17 cellular contexts compared by ENCODE assay signal in the genomic region with DNA sequence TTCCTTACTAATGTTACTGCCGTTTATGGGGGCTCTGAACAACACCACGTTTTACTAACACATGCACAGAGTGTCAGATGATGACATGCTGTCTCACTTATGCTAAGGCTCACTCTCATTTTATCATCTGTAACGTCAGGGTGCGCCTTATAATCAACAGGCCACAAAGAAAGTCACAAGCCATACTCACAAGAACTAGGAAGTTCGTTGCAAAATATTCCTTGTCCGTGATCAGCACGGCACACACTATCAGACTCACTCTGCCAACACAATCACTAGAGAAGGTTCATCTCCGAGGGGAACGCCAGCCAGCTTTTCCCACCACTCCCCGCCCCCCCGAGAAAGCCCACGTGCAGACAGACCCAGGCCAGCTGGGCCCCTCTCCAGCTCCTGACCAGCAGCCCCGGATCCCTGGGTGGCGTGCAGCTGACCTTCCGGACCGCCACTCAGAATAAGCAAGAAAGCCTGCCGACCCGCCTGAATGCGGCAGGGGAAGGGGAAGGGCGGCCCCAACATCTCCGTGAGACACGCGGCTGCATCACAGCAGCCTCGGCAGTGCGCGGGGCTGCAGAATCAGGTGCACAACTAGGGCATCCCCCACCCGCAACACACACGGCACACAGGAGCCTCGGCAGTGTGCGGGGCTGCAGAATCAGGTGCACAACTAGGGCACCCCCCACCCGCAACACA. TPM values are rescaled to one million over a fixed set of nuclear protein-coding genes. Genes with fewer than 3 reads are reported as not detected.
DNase-seq lines count a peak whose midpoint lies in the region; ATAC-seq and TF ChIP-seq lines count a peak whose summit lies in the region.
"Had no signal": no experiment of that assay in that cellular context is flagged by ENCODE, and none has a peak within 500 bp of the region (broad histone marks: within the 10 kb centered on the region; RNA-seq: fewer than 3 reads in every experiment).

No MANE protein-coding gene starts in this region.

- H3K4me1 Mint-ChIP-seq in GM23338, result peaks cover 36% of the 10 kb centered on the region
- H3K4me1 Mint-ChIP-seq in brain, result peaks cover 56% of the 10 kb centered on the region

- H4K20me1 ChIP-seq in GM23338 (replicated peaks; ENCODE audit: insufficient read depth), result no peaks in the 10 kb centered on the region; the same call in 1 of the 2 replicates

- H3K4me3 Mint-ChIP-seq in GM23338, result no peak overlapping the region
- H3K4me3 Mint-ChIP-seq in brain, result peak overlapping the region in 4 of 5 experiments; percentile 12 to 70 (median 54)
- H3K4me3 Mint-ChIP-seq: activated naive CD8-positive, alpha-beta T cell treated with anti-CD3 and anti-CD28 coated beads, Interleukin-2, amount 10 ng/mL, durations not matched to agents 7 days and 5 days had no signal

- intact Hi-C loops in A673 (cut with micrococcal nuclease; ENCODE audit: unreplicated experiment), result no loop called here

- peak overlapping the region; percentile 19 for H4K8ac ChIP-seq in mesenchymal stem cell (ENCODE audit: low read length)

- H2BK120ac ChIP-seq in mesenchymal stem cell (ENCODE audit: low read depth, low read length), result no peak overlapping the region

- 87% methylated on average over 31 of the region's 31 CpGs for WGBS in mesenchymal stem cell

- H3K9ac ChIP-seq in mesenchymal stem cell (ENCODE audit: low read length), result no peak overlapping the region

- H3K23ac ChIP-seq in mesenchymal stem cell (ENCODE audit: low read length in 2 of 2), result no peak overlapping the region

- peak overlapping the region; percentile 67 for H3K27ac Mint-ChIP-seq in GM23338
- peak overlapping the region; percentile 24 to 90 (median 72) for H3K27ac Mint-ChIP-seq in brain
- H3K27ac Mint-ChIP-seq: activated naive CD8-positive, alpha-beta T cell treated with anti-CD3 and anti-CD28 coated beads, Interleukin-2, amount 10 ng/mL, durations not matched to agents 7 days and 5 days had no signal

- H3K27me3 ChIP-seq in A673 (replicated peaks; ENCODE audit: insufficient read depth, low read depth, low read length, poor library complexity) (no peaks in the 10 kb centered on the region), GM23338 (ENCODE audit: insufficient read depth) (no peaks in the 10 kb centered on the region), mesenchymal stem cell (ENCODE audit: control insufficient read depth in 1 of 2, insufficient read depth in 1 of 2, low read length in 2 of 2) (no peaks in the 10 kb centered on the region)
- H3K27me3 ChIP-seq: MG63, ovary, tibial nerve had no signal

- no peak overlapping the region for H2AK5ac ChIP-seq in mesenchymal stem cell (ENCODE audit: low read length, severe bottlenecking)

- ATAC-seq in GM23338, result no peak

- H3K36me3 Mint-ChIP-seq in GM23338 (ENCODE audit: low read depth) (peaks cover 9% of the 10 kb centered on the region), brain (peaks cover under 1% of the 10 kb centered on the region)
- H3K36me3 Mint-ChIP-seq: activated naive CD8-positive, alpha-beta T cell treated with anti-CD3 and anti-CD28 coated beads, Interleukin-2, amount 10 ng/mL, durations not matched to agents 7 days and 5 days had no signal

- no TSS peak for BruUV-seq in A673 (replicated peaks; lab: Mats Ljungman, UMichigan)

- TF ChIP-seq CTCF in A673 (conservative IDR thresholded peaks at IDR 0.05; ENCODE audit: low read depth, low read length), result no peak
- no peak for TF ChIP-seq CTCF in GM23338 (conservative IDR thresholded peaks at IDR 0.05; ENCODE audit: low read depth in 2 of 2)
- TF ChIP-seq CTCF in brain (conservative IDR thresholded peaks at IDR 0.05), result no peak

- H3K27me3 Mint-ChIP-seq in GM23338 (ENCODE audit: insufficient read depth, low read depth, poor library complexity) (peaks cover 1% of the 10 kb centered on the region), brain (no peaks in the 10 kb centered on the region)

- peaks cover 6% of the 10 kb centered on the region; the same call in 1 of the 2 replicates for H3F3A ChIP-seq in GM23338 (replicated peaks; ENCODE audit: low read depth)

- peak overlapping the region in 1 of 2 experiments; percentile 33 for H2BK12ac ChIP-seq in mesenchymal stem cell (ENCODE audit: low read length in 2 of 2)

- H3K9me3 ChIP-seq in A673 (ENCODE audit: low read depth, low read length, poor library complexity, severe bottlenecking) (no peaks in the 10 kb centered on the region), mesenchymal stem cell (ENCODE audit: control insufficient read depth, low read length) (no peaks in the 10 kb centered on the region)
- H3K9me3 ChIP-seq: MG63, ovary, tibial nerve had no signal

- CTCF ChIA-PET in A673 (lab: Charles Lee), result interaction anchor here (1.1 kb wide), 1 partner anchor 48 kb away, joined by 3 read pairs; no protein-coding TSS in a partner anchor

- H3K79me1 ChIP-seq in mesenchymal stem cell (replicated peaks; ENCODE audit: low read length, poor library complexity, severe bottlenecking), result peaks cover 17% of the 10 kb centered on the region

- no peak overlapping the region for H2BK5ac ChIP-seq in mesenchymal stem cell (ENCODE audit: low read depth, low read length, poor library complexity, severe bottlenecking)

- peak overlapping the region; percentile 1 for H4K91ac ChIP-seq in mesenchymal stem cell (ENCODE audit: low read length)

- H3K4me2 ChIP-seq in GM23338 (no peak overlapping the region), mesenchymal stem cell (ENCODE audit: low read length, poor library complexity, severe bottlenecking) (no peak overlapping the region)

- H3K4me3 ChIP-seq in A673 (ENCODE audit: low read depth, low read length, poor library complexity, severe bottlenecking) (no peak overlapping the region), GM23338 (no peak overlapping the region), mesenchymal stem cell (ENCODE audit: insufficient read depth in 1 of 2, low read depth in 1 of 2, low read length in 2 of 2) (no peak overlapping the region)
- H3K4me3 ChIP-seq: MG63, ovary, tibial nerve had no signal

- peak overlapping the region; percentile 84 for H2BK15ac ChIP-seq in mesenchymal stem cell (ENCODE audit: low read depth, poor library complexity, severe bottlenecking)

- H3K79me2 ChIP-seq in GM23338 (replicated peaks; ENCODE audit: insufficient read depth), result peaks cover 21% of the 10 kb centered on the region

- peak overlapping the region in 1 of 2 experiments; percentile 58 for H3K18ac ChIP-seq in mesenchymal stem cell (ENCODE audit: low read depth in 1 of 2, low read length in 2 of 2)

- H3K4me1 ChIP-seq in A673 (ENCODE audit: insufficient read depth, low read length, poor library complexity, severe bottlenecking), result peaks cover 29% of the 10 kb centered on the region
- peaks cover 11% of the 10 kb centered on the region for H3K4me1 ChIP-seq in GM23338 (ENCODE audit: insufficient read depth)
- H3K4me1 ChIP-seq in mesenchymal stem cell (ENCODE audit: control insufficient read depth, insufficient read depth, low read depth, low read length), result peaks cover 41% of the 10 kb centered on the region

- H3K27ac ChIP-seq in A673 (ENCODE audit: low read depth, low read length, poor library complexity, severe bottlenecking) (peak overlapping the region; percentile 21), GM23338 (ENCODE audit: low read depth) (no peak overlapping the region), mesenchymal stem cell (ENCODE audit: low read length, poor library complexity, severe bottlenecking) (no peak overlapping the region)

- POLR2A ChIA-PET in A673 (lab: Charles Lee; ENCODE audit: low non-redundant PET), result no interaction called here

- peak overlapping the region in 1 of 2 experiments; percentile 27 for H3K4ac ChIP-seq in mesenchymal stem cell (ENCODE audit: low read depth in 1 of 2, low read length in 2 of 2)

- H3K36me3 ChIP-seq in A673 (ENCODE audit: insufficient read depth, low read length, poor library complexity, severe bottlenecking) (no peaks in the 10 kb centered on the region), GM23338 (ENCODE audit: insufficient read depth) (no peaks in the 10 kb centered on the region), mesenchymal stem cell (ENCODE audit: control insufficient read depth in 1 of 2, insufficient read depth in 2 of 2, low read depth in 1 of 2, low read length in 2 of 2) (peaks cover 0 to 4% of the 10 kb centered on the region in 2 experiments)
- H3K36me3 ChIP-seq: MG63, ovary, tibial nerve had no signal

- H3K9me3 Mint-ChIP-seq in GM23338 (peaks cover 14% of the 10 kb centered on the region), brain (peaks cover 0 to 5% (median under 1%) of the 10 kb centered on the region in 5 experiments)
- H3K9me3 Mint-ChIP-seq: activated naive CD8-positive, alpha-beta T cell treated with anti-CD3 and anti-CD28 coated beads, Interleukin-2, amount 10 ng/mL, durations not matched to agents 7 days and 5 days had no signal

- no peaks in the 10 kb centered on the region for H3K9me2 ChIP-seq in GM23338 (ENCODE audit: insufficient read depth)

- H3K14ac ChIP-seq in mesenchymal stem cell (ENCODE audit: low read length in 2 of 2), result peak overlapping the region in 1 of 2 experiments; percentile 19

- DNase-seq in A673 (ENCODE audit: low spot score) (no peak), GM23338 (ENCODE audit: low spot score) (no peak), mesenchymal stem cell (no peak), NCI-H146 treated with DMSO at 0.1 percent for 48 hours (lab: John Stamatoyannopoulos, UW; ENCODE audit: unreplicated experiment) (no peak), cortex of kidney (lab: John Stamatoyannopoulos, UW) (no peak), NCI-H1048 (lab: John Stamatoyannopoulos, UW) (no peak), activated gamma-delta T cell treated with Interleukin-2 at 50 U/mL for 16 hours (no peak)
- DNase-seq: activated CD8-positive, alpha-beta memory T cell treated with anti-CD3 and anti-CD28 coated beads, Interleukin-2, amount 50 U/mL, for 48 hours; activated naive CD8-positive, alpha-beta T cell treated with anti-CD3 and anti-CD28 coated beads, Interleukin-2, amount 10 ng/mL, durations not matched to agents 7 days and 5 days; dermis blood vessel endothelial cell; NCI-H2107; stimulated activated CD4-positive, alpha-beta T cell treated with anti-CD3 and anti-CD28 coated beads, Interleukin-15, amount 100 ng/mL, for 24 hours had no signal

- H2AFZ ChIP-seq in GM23338, result no peak overlapping the region
- no peak overlapping the region for H2AFZ ChIP-seq in mesenchymal stem cell (ENCODE audit: low read depth, low read length)

RNA-seq across cellular contexts. Expression of a gene that starts 2.7 kb away (rescaled TPM):
- total RNA-seq in A673 (2021), result 0.95 and 2.4 TPM in 2 replicates
- total RNA-seq in GM23338 (2014; rRNA removed; shearing (Covaris generic)), result 0.16 and 0.28 TPM in 2 replicates
- polyA plus RNA-seq in GM23338 (2016; fragmentation: Nextera tagmentation; extraction: Ambion mirVana) (0.37 TPM in 1 of 2 replicates, not detected in the other), brain (ENCODE audit: insufficient read depth, low read depth, low replicate concordance) (10.5 TPM)
- 0.36 TPM for polyA plus RNA-seq in mesenchymal stem cell (2013, experiment 1 of 2)
- polyA plus RNA-seq in mesenchymal stem cell (2013, experiment 2 of 2), result 0.40 TPM

RNA-seq across cellular contexts. Expression of a gene that starts 46.3 kb away (rescaled TPM):
- total RNA-seq in A673 (2021), result 0.37 and 0.63 TPM in 2 replicates
- 2.8 TPM in 1 of 2 replicates, not detected in the other for total RNA-seq in GM23338 (2014; rRNA removed; shearing (Covaris generic))
- polyA plus RNA-seq in GM23338 (2016; fragmentation: Nextera tagmentation; extraction: Ambion mirVana) (0.42 and 0.89 TPM in 2 replicates), brain (ENCODE audit: insufficient read depth, low read depth, low replicate concordance) (10.9 TPM)
- polyA plus RNA-seq in mesenchymal stem cell (2013, experiment 1 of 2), result 3.9 TPM
- polyA plus RNA-seq in mesenchymal stem cell (2013, experiment 2 of 2), result 4.0 TPM

RNA-seq across cellular contexts. Expression of a gene that starts 58.6 kb away (rescaled TPM):
- total RNA-seq in A673 (2021), result not detected in 2 replicates
- not detected in 2 replicates for total RNA-seq in GM23338 (2014; rRNA removed; shearing (Covaris generic))
- not detected in 2 replicates for polyA plus RNA-seq in GM23338 (2016; fragmentation: Nextera tagmentation; extraction: Ambion mirVana)
- not detected for polyA plus RNA-seq in brain (ENCODE audit: insufficient read depth, low read depth, low replicate concordance)
- not detected for polyA plus RNA-seq in mesenchymal stem cell (2013, experiment 1 of 2)
- not detected for polyA plus RNA-seq in mesenchymal stem cell (2013, experiment 2 of 2)
- total RNA-seq: activated naive CD8-positive, alpha-beta T cell treated with anti-CD3 and anti-CD28 coated beads, Interleukin-2, amount 10 ng/mL, durations not matched to agents 7 days and 5 days; dermis blood vessel endothelial cell; mesenteric fat pad had no signal
